Comparison of ENCODE assay signal across 24 cellular contexts in genomic region chr17:69919789-69920188, GRCh38.
"Had no signal": no experiment of that assay in that cellular context is flagged by ENCODE, and none has a peak within 500 bp of the region (broad histone marks: within the 10 kb centered on the region; RNA-seq: fewer than 3 reads in every experiment).

No MANE protein-coding gene starts in this region.

- H3K9me3 ChIP-seq: ovary, psoas muscle, right lobe of liver, sigmoid colon, stomach, thyroid gland, tibial nerve, vagina had no signal

- ATAC-seq: natural killer cell; psoas muscle; right cardiac atrium; right lobe of liver; stimulated activated effector memory CD8-positive, alpha-beta T cell treated with anti-CD3 and anti-CD28 coated beads, Interleukin-12 subunit alpha, Interleukin-12 subunit beta, amount 100 ng/mL, for 72 hours; stimulated activated naive B cell treated with anti-CD40 and anti-IgM and Interleukin-4, amounts not matched to agents 10 μg/mL and 1 μg/mL and 100 μg/mL, for 72 hours; upper lobe of right lung had no signal

- DNase-seq: natural killer cell; occipital lobe; ovary; posterior cingulate gyrus; psoas muscle; right cardiac atrium; right lobe of liver; sigmoid colon; small intestine; stimulated activated CD4-positive, alpha-beta T cell treated with anti-CD3 and anti-CD28 coated beads, Interleukin-15, amount 100 ng/mL, for 24 hours; stimulated activated CD4-positive, alpha-beta T cell treated with anti-CD3 and anti-CD28 coated beads, Interleukin-2, amount 100 ng/mL, for 24 hours; stimulated activated CD4-positive, alpha-beta T cell treated with anti-CD3 and anti-CD28 coated beads, Interleukin-2, amount 100 ng/mL, for 48 hours; stimulated activated CD4-positive, alpha-beta T cell treated with anti-CD3 and anti-CD28 coated beads, Interleukin-4, amount 100 ng/mL, for 24 hours; stimulated activated naive B cell treated with anti-CD40 and anti-IgM and Interleukin-4, amounts not matched to agents 10 μg/mL and 1 μg/mL and 100 μg/mL, for 72 hours; stimulated activated naive CD4-positive, alpha-beta T cell treated with Interleukin-2 at 50 U/mL for 16 hours; stomach; thyroid gland; upper lobe of right lung had no signal

- H3K4me2 ChIP-seq: neural progenitor cell had no signal

- H3K4me1 ChIP-seq: parathyroid adenoma, psoas muscle, right lobe of liver, sigmoid colon, stomach, thyroid gland, tibial nerve, upper lobe of right lung, vagina had no signal

- H3K27me3 ChIP-seq: neural progenitor cell, ovary, right lobe of liver, sigmoid colon, stomach, thyroid gland, tibial nerve, upper lobe of right lung, vagina had no signal

- H3K79me2 ChIP-seq: parathyroid adenoma had no signal

- H3K4me3 ChIP-seq: neural progenitor cell, ovary, psoas muscle, right lobe of liver, sigmoid colon, stomach, thoracic aorta, thyroid gland, tibial nerve, upper lobe of right lung, vagina had no signal

- H2AFZ ChIP-seq: neural progenitor cell, parathyroid adenoma had no signal

- FAIRE-seq: small intestine had no signal

- H3K36me3 ChIP-seq: neural progenitor cell, ovary, right lobe of liver, sigmoid colon, stomach, thoracic aorta, thyroid gland, tibial nerve, upper lobe of right lung, vagina had no signal

- H3K27ac ChIP-seq: neural progenitor cell, ovary, parathyroid adenoma, psoas muscle, right lobe of liver, sigmoid colon, stomach, thoracic aorta, thyroid gland, tibial nerve, upper lobe of right lung, vagina had no signal

- H3K9ac ChIP-seq: neural progenitor cell, parathyroid adenoma had no signal
